In genomic region chr17:5437721-5438317, GRCh38 we compare ENCODE assay signal across 9 cellular contexts. TPM values are rescaled to one million over a fixed set of nuclear protein-coding genes. Genes with fewer than 3 reads are reported as not detected.
A peak's percentile ranks its signal among the peaks of the same experiment; 100 is the strongest.
DNase-seq lines count a peak whose midpoint lies in the region; ATAC-seq and TF ChIP-seq lines count a peak whose summit lies in the region.
"Had no signal": no experiment of that assay in that cellular context is flagged by ENCODE, and none has a peak within 500 bp of the region (broad histone marks: within the 10 kb centered on the region; RNA-seq: fewer than 3 reads in every experiment).

No MANE protein-coding gene starts in this region.

- H3K4me3 ChIP-seq in HCT116 (replicated peaks in 1 of 2; ENCODE audit: low read depth in 1 of 2, low read length in 2 of 2) (peak overlapping the region; percentile 81 to 100), spleen (peak overlapping the region; percentile 87 to 100 (median 94))

- TF ChIP-seq POLR2A in HCT116 (IDR thresholded peaks at IDR 0.05; ENCODE audit: borderline replicate concordance, extremely low read depth, insufficient read depth, insufficient read length) (no peak), spleen (IDR thresholded peaks at IDR 0.05) (no peak)

- H3K4me1 ChIP-seq in HCT116 (ENCODE audit: control insufficient read depth in 1 of 2, insufficient read depth in 2 of 2, low read length in 2 of 2) (peaks cover 13 to 18% of the 10 kb centered on the region in 2 experiments), spleen (peaks cover 21 to 47% (median 36%) of the 10 kb centered on the region in 6 donors)

- intact Hi-C loops in HCT116 (cut with micrococcal nuclease), result loop anchor here (10.0 kb wide), 1 partner anchor 243 kb away; the partner anchor contains the start of gene ZNF594
- intact Hi-C loops in spleen (cut with DNase I; ENCODE audit: low total_unique reads), result loop anchor here (10.0 kb wide), 1 partner anchor 183 kb away; no protein-coding TSS in a partner anchor

- POLR2A ChIA-PET in HCT116 (lab: Charles Lee), result interaction anchor here (2.2 kb wide), 1 partner anchor 18 kb away, joined by 6 read pairs; the partner anchor contains the start of genes NUP88 and RPAIN
- POLR2A ChIA-PET in WTC11 (lab: Charles Lee), result no interaction called here

- peaks cover 16% of the 10 kb centered on the region; the same call in 1 of the 2 replicates for H4K20me1 ChIP-seq in HCT116 (ENCODE audit: insufficient read depth)

- H3K36me3 ChIP-seq in HCT116 (ENCODE audit: control insufficient read depth in 1 of 2, insufficient read depth in 2 of 2, low read length in 2 of 2) (peaks cover 38 to 53% of the 10 kb centered on the region in 2 experiments), spleen (peaks cover 0 to 71% (median 39%) of the 10 kb centered on the region in 6 donors)

- TF ChIP-seq CTCF in HCT116 (IDR thresholded peaks at IDR 0.05 in 2 of 3, conservative IDR thresholded peaks at IDR 0.05 in 1 of 3; ENCODE audit: borderline replicate concordance in 1 of 3, insufficient read depth in 1 of 3, low read depth in 2 of 3, low read length in 2 of 3) (no peak), WTC11 (IDR thresholded peaks at IDR 0.05) (no peak), spleen (IDR thresholded peaks at IDR 0.05 in 8 of 11, conservative IDR thresholded peaks at IDR 0.05 in 3 of 11) (no peak)

- CTCF ChIA-PET in HCT116 (lab: Charles Lee), result no interaction called here
- CTCF ChIA-PET in WTC11 (lab: Charles Lee), result no interaction called here

- H3K9me2 ChIP-seq in HCT116 (ENCODE audit: insufficient read depth), result no peaks in the 10 kb centered on the region

- RAD21 ChIA-PET in HCT116 (lab: Charles Lee; ENCODE audit: low non-redundant PET in 1 of 2, low total read pairs in 2 of 2, uncharacterized antibody in 2 of 2, unreplicated experiment in 2 of 2), result no interaction called here

- peak overlapping the region; percentile 92 for H3K27ac ChIP-seq in HCT116 (ENCODE audit: low read depth, low read length)
- H3K27ac ChIP-seq in spleen, result peak overlapping the region in 3 of 8 donors; percentile 81 to 88 (median 84)

- no peaks in the 10 kb centered on the region for H3K9me3 Mint-ChIP-seq in WTC11

- peaks cover 70% of the 10 kb centered on the region for H3K79me2 ChIP-seq in HCT116 (ENCODE audit: insufficient read depth, low read length)

- peak overlapping the region; percentile 88 for H3K4me3 Mint-ChIP-seq in WTC11

- TF ChIP-seq RAD21 in HCT116 (IDR thresholded peaks at IDR 0.05; ENCODE audit: low read depth), result no peak

- 65 to 76% (median 70%) methylated on average over 5 of the region's 5 CpGs for WGBS in spleen, 5 donors

- H3K4me1 Mint-ChIP-seq in WTC11, result peaks cover 20% of the 10 kb centered on the region

- peak overlapping the region; percentile 43 for H3K27ac Mint-ChIP-seq in WTC11

- H2AFZ ChIP-seq in HCT116 (ENCODE audit: low read depth, low read length, poor library complexity, severe bottlenecking), result no peak overlapping the region

- H3K4me2 ChIP-seq in HCT116 (ENCODE audit: low read length), result peak overlapping the region; percentile 96

- peaks cover 55% of the 10 kb centered on the region for H3K36me3 Mint-ChIP-seq in WTC11

- no peak for ATAC-seq in HCT116
- ATAC-seq in WTC11, result no peak
- no peak for ATAC-seq in GM21515 (IDR thresholded peaks at IDR 0.05; ENCODE audit: unreplicated experiment)

- DNase-seq in HCT116 (ENCODE audit: low read depth, low spot score) (no peak), WTC11 (ENCODE audit: low spot score) (no peak), glomerular visceral epithelial cell (ENCODE audit: extremely low spot score) (peak; percentile 22), spleen (no peak), mucosa of gallbladder (ENCODE audit: low spot score) (no peak), RPMI8226 (no peak)
- no peak for DNase-seq in activated CD4-positive, alpha-beta T cell treated with anti-CD3 and anti-CD28 coated beads for 48 hours
- DNase-seq: NCI-H2171 had no signal

- peak overlapping the region; percentile 99 for H3K9ac ChIP-seq in HCT116 (ENCODE audit: low read length)

- no peaks in the 10 kb centered on the region for H3K9me3 ChIP-seq in HCT116 (ENCODE audit: control insufficient read depth in 1 of 2, insufficient read depth in 1 of 2, low read depth in 1 of 2, low read length in 2 of 2)
- H3K9me3 ChIP-seq in spleen, result no peaks in the 10 kb centered on the region

- no peaks in the 10 kb centered on the region for H3K27me3 Mint-ChIP-seq in WTC11 (ENCODE audit: low read depth)

- BruUV-seq in HCT116 (replicated peaks; lab: Mats Ljungman, UMichigan), result TSS peak; percentile 66

- no peaks in the 10 kb centered on the region for H3K27me3 ChIP-seq in HCT116 (ENCODE audit: insufficient read depth, low read length)
- no peaks in the 10 kb centered on the region for H3K27me3 ChIP-seq in spleen (replicated peaks in 1 of 7)

TF ChIP-seq in HCT116, 20 proteins besides CTCF, POLR2A, EP300 and RAD21 (continues in another document):
- TF ChIP-seq ZNF274 (IDR thresholded peaks at IDR 0.05; ENCODE audit: low read depth, low read length) (no peak), EGR1 (IDR thresholded peaks at IDR 0.05; ENCODE audit: low read depth) (no peak)

TF ChIP-seq in WTC11, 78 proteins besides CTCF, POLR2A, EP300 and RAD21 (continues in another document):
- TF ChIP-seq CBFB (CRISPR knock-in tag; IDR thresholded peaks at IDR 0.05; ENCODE audit: low read depth) (no peak), SMAD3 (CRISPR knock-in tag; IDR thresholded peaks at IDR 0.05; ENCODE audit: borderline replicate concordance) (no peak), EMX1 (CRISPR knock-in tag; IDR thresholded peaks at IDR 0.05) (no peak), PRRX2 (CRISPR knock-in tag; IDR thresholded peaks at IDR 0.05) (no peak), ZNF317 (CRISPR knock-in tag; IDR thresholded peaks at IDR 0.05; ENCODE audit: borderline replicate concordance, low read depth) (no peak), CREM (CRISPR knock-in tag; IDR thresholded peaks at IDR 0.05) (no peak), RORB (CRISPR knock-in tag; IDR thresholded peaks at IDR 0.05) (no peak), ATF3 (CRISPR knock-in tag; conservative IDR thresholded peaks at IDR 0.05) (no peak), ZNF532 (CRISPR knock-in tag; IDR thresholded peaks at IDR 0.05; ENCODE audit: borderline replicate concordance) (no peak)

RNA-seq across cellular contexts. Expression of gene C1QBP, which starts 1.1 kb away (rescaled TPM):
- total RNA-seq in HCT116 (2021; ENCODE audit: unreplicated experiment), result 524 TPM
- 382 and 467 TPM in 2 replicates for polyA plus RNA-seq in HCT116 (2012)
- 377 to 429 TPM (median 382 TPM) in 3 replicates for total RNA-seq in WTC11 (2021)
- total RNA-seq in spleen, result 100 to 1,000 TPM in 1 of 7 donors, 10 to 100 TPM in 6; 63.9 to 111 (median 82.2) TPM
- polyA plus RNA-seq in spleen, result 100 to 1,000 TPM; 157 to 188 (median 166) TPM
- 78.0 TPM for total RNA-seq in mucosa of gallbladder

RNA-seq across cellular contexts. Expression of gene RPAIN, which starts 17.8 kb away (rescaled TPM):
- 67.9 TPM for total RNA-seq in HCT116 (2021; ENCODE audit: unreplicated experiment)
- polyA plus RNA-seq in HCT116 (2012), result 61.0 and 61.5 TPM in 2 replicates
- 67.8 to 69.9 TPM (median 68.4 TPM) in 3 replicates for total RNA-seq in WTC11 (2021)
- 10 to 100 TPM; 30.3 to 52.3 (median 40.5) TPM for total RNA-seq in spleen
- polyA plus RNA-seq in spleen, result 10 to 100 TPM; 34.1 to 37.3 (median 34.5) TPM
- 34.1 TPM for total RNA-seq in mucosa of gallbladder

RNA-seq across cellular contexts. Expression of gene NUP88, which starts 18.4 kb away (rescaled TPM):
- total RNA-seq in HCT116 (2021; ENCODE audit: unreplicated experiment), result 93.2 TPM
- polyA plus RNA-seq in HCT116 (2012), result 133 and 135 TPM in 2 replicates
- 63.0 to 87.7 TPM (median 65.4 TPM) in 3 replicates for total RNA-seq in WTC11 (2021)
- 100 to 1,000 TPM in 2 of 7 donors, 10 to 100 TPM in 5; 67.8 to 107 (median 78.5) TPM for total RNA-seq in spleen
- polyA plus RNA-seq in spleen, result 100 to 1,000 TPM in 2 of 3 donors, 10 to 100 TPM in 1; 89.3 to 131 (median 130) TPM
- 37.4 TPM for total RNA-seq in mucosa of gallbladder

RNA-seq across cellular contexts. Expression of gene DHX33, which starts 31.0 kb away (rescaled TPM):
- total RNA-seq in HCT116 (2021; ENCODE audit: unreplicated experiment) (36.4 TPM), WTC11 (2021) (46.1 to 56.3 TPM (median 47.9 TPM) in 3 replicates), spleen (10 to 100 TPM in 6 of 7 donors, 1 to 10 TPM in 1; 9.8 to 13.7 (median 12.1) TPM), mucosa of gallbladder (11.5 TPM)
- 18.4 and 19.8 TPM in 2 replicates for polyA plus RNA-seq in HCT116 (2012)
- 1 to 10 TPM; 4.1 to 5.8 (median 5.5) TPM for polyA plus RNA-seq in spleen

RNA-seq across cellular contexts. Expression of gene DERL2, which starts 48.2 kb away (rescaled TPM):
- total RNA-seq in HCT116 (2021; ENCODE audit: unreplicated experiment), result 45.6 TPM
- polyA plus RNA-seq in HCT116 (2012), result 21.8 and 22.2 TPM in 2 replicates
- total RNA-seq in WTC11 (2021), result 39.1 to 47.1 TPM (median 39.4 TPM) in 3 replicates
- 10 to 100 TPM; 37.1 to 55.9 (median 49.3) TPM for total RNA-seq in spleen
- 10 to 100 TPM; 54.5 to 67.7 (median 62.3) TPM for polyA plus RNA-seq in spleen
- 77.4 TPM for total RNA-seq in mucosa of gallbladder
